8 cellular contexts compared by ENCODE assay signal in genomic region chr17:67245073-67245693, GRCh38. TPM values are rescaled to one million over a fixed set of nuclear protein-coding genes. Genes with fewer than 3 reads are reported as not detected.
A peak's percentile ranks its signal among the peaks of the same experiment; 100 is the strongest.
DNase-seq lines count a peak whose midpoint lies in the region; ATAC-seq and TF ChIP-seq lines count a peak whose summit lies in the region.

A gene with protein sequence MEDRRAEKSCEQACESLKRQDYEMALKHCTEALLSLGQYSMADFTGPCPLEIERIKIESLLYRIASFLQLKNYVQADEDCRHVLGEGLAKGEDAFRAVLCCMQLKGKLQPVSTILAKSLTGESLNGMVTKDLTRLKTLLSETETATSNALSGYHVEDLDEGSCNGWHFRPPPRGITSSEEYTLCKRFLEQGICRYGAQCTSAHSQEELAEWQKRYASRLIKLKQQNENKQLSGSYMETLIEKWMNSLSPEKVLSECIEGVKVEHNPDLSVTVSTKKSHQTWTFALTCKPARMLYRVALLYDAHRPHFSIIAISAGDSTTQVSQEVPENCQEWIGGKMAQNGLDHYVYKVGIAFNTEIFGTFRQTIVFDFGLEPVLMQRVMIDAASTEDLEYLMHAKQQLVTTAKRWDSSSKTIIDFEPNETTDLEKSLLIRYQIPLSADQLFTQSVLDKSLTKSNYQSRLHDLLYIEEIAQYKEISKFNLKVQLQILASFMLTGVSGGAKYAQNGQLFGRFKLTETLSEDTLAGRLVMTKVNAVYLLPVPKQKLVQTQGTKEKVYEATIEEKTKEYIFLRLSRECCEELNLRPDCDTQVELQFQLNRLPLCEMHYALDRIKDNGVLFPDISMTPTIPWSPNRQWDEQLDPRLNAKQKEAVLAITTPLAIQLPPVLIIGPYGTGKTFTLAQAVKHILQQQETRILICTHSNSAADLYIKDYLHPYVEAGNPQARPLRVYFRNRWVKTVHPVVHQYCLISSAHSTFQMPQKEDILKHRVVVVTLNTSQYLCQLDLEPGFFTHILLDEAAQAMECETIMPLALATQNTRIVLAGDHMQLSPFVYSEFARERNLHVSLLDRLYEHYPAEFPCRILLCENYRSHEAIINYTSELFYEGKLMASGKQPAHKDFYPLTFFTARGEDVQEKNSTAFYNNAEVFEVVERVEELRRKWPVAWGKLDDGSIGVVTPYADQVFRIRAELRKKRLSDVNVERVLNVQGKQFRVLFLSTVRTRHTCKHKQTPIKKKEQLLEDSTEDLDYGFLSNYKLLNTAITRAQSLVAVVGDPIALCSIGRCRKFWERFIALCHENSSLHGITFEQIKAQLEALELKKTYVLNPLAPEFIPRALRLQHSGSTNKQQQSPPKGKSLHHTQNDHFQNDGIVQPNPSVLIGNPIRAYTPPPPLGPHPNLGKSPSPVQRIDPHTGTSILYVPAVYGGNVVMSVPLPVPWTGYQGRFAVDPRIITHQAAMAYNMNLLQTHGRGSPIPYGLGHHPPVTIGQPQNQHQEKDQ (N-terminal part only) (minus strand): TSS chr17:67245196. CDS start chr17:67218804, 26,392 bp downstream.

- H3K9ac ChIP-seq in colonic mucosa (ENCODE audit: low read depth in 2 of 2, low read length in 2 of 2), result peak within 1 kb of the TSS; percentile 84 to 92

- no peaks in the 10 kb centered on the region for H3K27me3 ChIP-seq in colonic mucosa

- H3K27ac ChIP-seq in colonic mucosa, result peak within 1 kb of the TSS; percentile 61

- intact Hi-C loops in colonic mucosa (cut with DNase I) (no loop called here), left colon (cut with DNase I, micrococcal nuclease) (no loop called here)

- peaks cover 7% of the 10 kb centered on the region for H3K4me1 ChIP-seq in colonic mucosa

- H3K4me3 ChIP-seq in colonic mucosa, result peak within 1 kb of the TSS; percentile 100

- no peak for TF ChIP-seq CTCF in colonic mucosa (IDR thresholded peaks at IDR 0.05)

- DNase-seq in 8988T (peak; percentile 52), NCI-H524 treated with DMSO at 0.1 percent for 48 hours (lab: John Stamatoyannopoulos, UW) (peak; percentile 42), colonic mucosa (peak; percentile 85), left colon (peak; percentile 79 to 81)
- DNase-seq in activated CD4-positive, alpha-beta T cell treated with anti-CD3 and anti-CD28 coated beads for 4 hours, result peak; percentile 60 to 65
- peak; percentile 31 to 47 for DNase-seq in stimulated activated CD4-positive, alpha-beta T cell treated with anti-CD3 and anti-CD28 coated beads, Interleukin-1b, Interleukin-23, amount 100 ng/mL, for 1 hour (ENCODE audit: low read depth in 2 of 2)

- no peaks in the 10 kb centered on the region for H3K9me3 ChIP-seq in colonic mucosa

- peak; percentile 38 for ATAC-seq in GM18870 (IDR thresholded peaks at IDR 0.05; ENCODE audit: unreplicated experiment)
- peak; percentile 42 for ATAC-seq in HG03378 (IDR thresholded peaks at IDR 0.05; ENCODE audit: unreplicated experiment)
- peak; percentile 77 for ATAC-seq in left colon

- H3K36me3 ChIP-seq in colonic mucosa, result no peaks in the 10 kb centered on the region

RNA-seq across cellular contexts. Expression of the gene that starts here (rescaled TPM):
- 10 to 100 TPM; 38.6 to 55.9 TPM for total RNA-seq in colonic mucosa
- 10 to 100 TPM; 43.7 to 51.5 TPM for total RNA-seq in left colon

Comparison
In these comparisons a context has a peak if more than half of its experiments do, and no peak if none do; other contexts are left out.
1. Peak in every context shown above with its lines: DNase-seq, ATAC-seq, H3K4me3 ChIP-seq and H3K27ac ChIP-seq.